Comparison of ENCODE assay signal across 20 cellular contexts in genomic region chr2:188609321-188610049, GRCh38.
A peak's percentile ranks its signal among the peaks of the same experiment; 100 is the strongest.
DNase-seq lines count a peak whose midpoint lies in the region; ATAC-seq and TF ChIP-seq lines count a peak whose summit lies in the region.
"Had no signal": no experiment of that assay in that cellular context is flagged by ENCODE, and none has a peak within 500 bp of the region (broad histone marks: within the 10 kb centered on the region; RNA-seq: fewer than 3 reads in every experiment).

No MANE protein-coding gene starts in this region.

- H3K9me3 ChIP-seq in mucosa of descending colon: no peaks in the 10 kb centered on the region
- H3K9me3 ChIP-seq: gastroesophageal sphincter had no signal

- H3K4me3 ChIP-seq in choroid plexus epithelial cell (ENCODE audit: low read depth, low read length) (no peak overlapping the region), mucosa of descending colon (no peak overlapping the region)
- H3K4me3 ChIP-seq: cardiac muscle cell, gastroesophageal sphincter had no signal

- in situ Hi-C loops in GM13977 (cut with MboI; ENCODE audit: low pct_unique_long_range_greater_than_20kb, low sequenced_read_pairs, unreplicated experiment): no loop called here

- peak; percentile 54 for DNase-seq in EH (ENCODE audit: low read depth)
- peak; percentile 18 for DNase-seq in NCI-H226
- DNase-seq in choroid plexus epithelial cell (ENCODE audit: low read depth): peak; percentile 75
- DNase-seq in myocyte (ENCODE audit: low read depth): peak; percentile 24
- DNase-seq in amniotic stem cell (lab: John Stamatoyannopoulos, UW): no peak
- no peak for DNase-seq in germinal center (ENCODE audit: low spot score)
- no peak for DNase-seq in GM13977 (ENCODE audit: low spot score)
- no peak for DNase-seq in mucosa of descending colon
- DNase-seq: activated CD4-positive, CD25-positive, alpha-beta regulatory T cell treated with anti-CD3 and anti-CD28 coated beads, Interleukin-2, amount 50 U/mL, for 72 hours; activated CD8-positive, alpha-beta memory T cell treated with anti-CD3 and anti-CD28 coated beads for 24 hours; CD8-positive, alpha-beta T cell; DMS53; H9; midbrain; NCI-H524 treated with DMSO at 0.1 percent for 48 hours; stimulated activated CD4-positive, alpha-beta T cell treated with anti-CD3 and anti-CD28 coated beads, Interleukin-1b, Interleukin-23, amount 100 ng/mL, for 48 hours; SW 1271 had no signal

- no peaks in the 10 kb centered on the region for H3K4me1 ChIP-seq in mucosa of descending colon (ENCODE audit: low read depth)

- ATAC-seq in mucosa of descending colon: no peak
- ATAC-seq: CD8-positive, alpha-beta T cell; gastroesophageal sphincter; stimulated activated memory B cell treated with anti-CD40 and anti-IgM and Interleukin-4, amounts not matched to agents 10 μg/mL and 1 μg/mL and 100 μg/mL, for 72 hours had no signal

- no peak for TF ChIP-seq CTCF in choroid plexus epithelial cell (conservative IDR thresholded peaks at IDR 0.05; ENCODE audit: low read depth, low read length)
- TF ChIP-seq CTCF in GM13977 (IDR thresholded peaks at IDR 0.05; ENCODE audit: extremely low read depth, insufficient read depth, missing control alignments): no peak
- no peak for TF ChIP-seq CTCF in mucosa of descending colon (IDR thresholded peaks at IDR 0.05)

- H3K36me3 ChIP-seq in mucosa of descending colon (ENCODE audit: low read depth): no peaks in the 10 kb centered on the region
- H3K36me3 ChIP-seq: cardiac muscle cell, gastroesophageal sphincter had no signal

- intact Hi-C loops in mucosa of descending colon (cut with DNase I, micrococcal nuclease): no loop called here

Comparison
In these comparisons a context has a peak if more than half of its experiments do, and no peak if none do; other contexts are left out.
1. DNase-seq: peak in EH (single experiment), NCI-H226 (single experiment), choroid plexus epithelial cell (single experiment) and myocyte (single experiment); none in amniotic stem cell (single experiment), germinal center (single experiment), GM13977 (single experiment) and mucosa of descending colon (0 of 3).